Comparison of ENCODE assay signal across 10 cellular contexts in genomic region chr16:26765087-26765486, GRCh38.
A peak's percentile ranks its signal among the peaks of the same experiment; 100 is the strongest.
DNase-seq lines count a peak whose midpoint lies in the region; ATAC-seq and TF ChIP-seq lines count a peak whose summit lies in the region.
"Had no signal": no experiment of that assay in that cellular context is flagged by ENCODE, and none has a peak within 500 bp of the region (broad histone marks: within the 10 kb centered on the region; RNA-seq: fewer than 3 reads in every experiment).

No MANE protein-coding gene starts in this region.

- no peaks in the 10 kb centered on the region for H3K9me3 Mint-ChIP-seq in activated naive CD4-positive, alpha-beta T cell treated with anti-CD3 and anti-CD28 coated beads for 36 hours

- peak; percentile 50 for TF ChIP-seq CTCF in choroid plexus epithelial cell (conservative IDR thresholded peaks at IDR 0.05; ENCODE audit: low read depth, low read length)

- peaks cover 19% of the 10 kb centered on the region for H3K27me3 Mint-ChIP-seq in activated naive CD4-positive, alpha-beta T cell treated with anti-CD3 and anti-CD28 coated beads for 36 hours (ENCODE audit: low read depth)

- H3K36me3 Mint-ChIP-seq in activated naive CD4-positive, alpha-beta T cell treated with anti-CD3 and anti-CD28 coated beads for 36 hours (ENCODE audit: low read depth), result no peaks in the 10 kb centered on the region

- peak; percentile 24 for DNase-seq in activated naive CD4-positive, alpha-beta T cell treated with anti-CD3 and anti-CD28 coated beads for 36 hours
- no peak for DNase-seq in activated naive CD4-positive, alpha-beta T cell (lab: John Stamatoyannopoulos, UW)
- DNase-seq in HuH-7.5 (ENCODE audit: low spot score) (peak; percentile 19), choroid plexus epithelial cell (ENCODE audit: low read depth) (peak; percentile 10), NCI-H524 treated with DMSO at 0.1 percent for 48 hours (lab: John Stamatoyannopoulos, UW) (no peak)
- DNase-seq in stimulated activated CD8-positive, alpha-beta memory T cell treated with anti-CD3 and anti-CD28 coated beads, Interleukin-4, amount 100 ng/mL, for 48 hours, result peak; percentile 27
- no peak for DNase-seq in effector CD4-positive, alpha-beta T cell
- DNase-seq: colonic mucosa, NCI-H1092 treated with DMSO at 0.1 percent for 48 hours had no signal

- no peak overlapping the region for H3K4me3 Mint-ChIP-seq in activated naive CD4-positive, alpha-beta T cell treated with anti-CD3 and anti-CD28 coated beads for 36 hours

- CTCF ChIA-PET in activated naive CD4-positive, alpha-beta T cell treated with anti-CD3 and anti-CD28 coated beads for 36 hours (lab: Charles Lee), result no interaction called here

- intact Hi-C loops in activated naive CD4-positive, alpha-beta T cell treated with anti-CD3 and anti-CD28 coated beads for 36 hours (cut with micrococcal nuclease), result no loop called here

- ATAC-seq in GM21367 (IDR thresholded peaks at IDR 0.05; ENCODE audit: unreplicated experiment), result no peak

- H3K4me3 ChIP-seq in choroid plexus epithelial cell (ENCODE audit: low read depth, low read length), result no peak overlapping the region
- H3K4me3 ChIP-seq: colonic mucosa had no signal

- H3K4me1 Mint-ChIP-seq in activated naive CD4-positive, alpha-beta T cell treated with anti-CD3 and anti-CD28 coated beads for 36 hours (ENCODE audit: low read depth), result peaks cover 4% of the 10 kb centered on the region

- H3K27ac Mint-ChIP-seq in activated naive CD4-positive, alpha-beta T cell treated with anti-CD3 and anti-CD28 coated beads for 36 hours, result no peak overlapping the region

Comparison
In these comparisons a context has a peak if more than half of its experiments do, and no peak if none do; other contexts are left out.
1. DNase-seq: peak in activated naive CD4-positive, alpha-beta T cell treated with anti-CD3 and anti-CD28 coated beads for 36 hours (single experiment), HuH-7.5 (single experiment), choroid plexus epithelial cell (single experiment) and stimulated activated CD8-positive, alpha-beta memory T cell treated with anti-CD3 and anti-CD28 coated beads, Interleukin-4, amount 100 ng/mL, for 48 hours (single experiment); none in activated naive CD4-positive, alpha-beta T cell (0 of 4), effector CD4-positive, alpha-beta T cell (single experiment) and NCI-H524 treated with DMSO at 0.1 percent for 48 hours (single experiment).